32 cellular contexts compared by ENCODE assay signal in genomic region chr6:36430351-36430750, GRCh38. TPM values are rescaled to one million over a fixed set of nuclear protein-coding genes. Genes with fewer than 3 reads are reported as not detected.
DNase-seq lines count a peak whose midpoint lies in the region; ATAC-seq and TF ChIP-seq lines count a peak whose summit lies in the region.
"Had no signal": no experiment of that assay in that cellular context is flagged by ENCODE, and none has a peak within 500 bp of the region (broad histone marks: within the 10 kb centered on the region; RNA-seq: fewer than 3 reads in every experiment).

No MANE protein-coding gene starts in this region.

- H4K91ac ChIP-seq in trophoblast cell (ENCODE audit: low read depth, low read length): no peak overlapping the region

- no peak overlapping the region for H2AK5ac ChIP-seq in trophoblast cell (ENCODE audit: low read length)

- H3K18ac ChIP-seq in trophoblast cell (ENCODE audit: low read length): no peak overlapping the region

- H3K14ac ChIP-seq in trophoblast cell (ENCODE audit: low read length): no peak overlapping the region

- H3K9ac ChIP-seq in trophoblast cell (ENCODE audit: low read length): no peak overlapping the region

- no peaks in the 10 kb centered on the region for H3K79me2 ChIP-seq in trophoblast cell (ENCODE audit: control insufficient read depth, insufficient read depth, low read length, poor library complexity)

- no peak overlapping the region for H2BK12ac ChIP-seq in trophoblast cell (ENCODE audit: low read length)

- no peak overlapping the region for H4K12ac ChIP-seq in trophoblast cell (ENCODE audit: low read depth, low read length)

- 100% methylated on average over 1 of the region's 2 CpGs for WGBS in trophoblast cell (ENCODE audit: extremely low coverage, insufficient coverage, insufficient read length)
- 81 to 86% methylated on average over 2 of the region's 2 CpGs for WGBS in upper lobe of left lung, 2 donors

- no peaks in the 10 kb centered on the region for H3K9me3 ChIP-seq in trophoblast cell (ENCODE audit: insufficient read depth, low read depth, low read length)
- H3K9me3 ChIP-seq in upper lobe of left lung: no peaks in the 10 kb centered on the region
- H3K9me3 ChIP-seq: heart left ventricle, sigmoid colon, tibial nerve had no signal

- no peak overlapping the region for H3K23ac ChIP-seq in trophoblast cell (ENCODE audit: low read length)

- no peak for ATAC-seq in upper lobe of left lung (ENCODE audit: low FRiP score in 2 of 2)
- ATAC-seq: foreskin keratinocyte; GM23338; heart left ventricle; naive thymus-derived CD8-positive, alpha-beta T cell; Panc1 had no signal

- no peak overlapping the region for H2BK5ac ChIP-seq in trophoblast cell (ENCODE audit: low read depth, low read length, poor library complexity)

- H2AFZ ChIP-seq in trophoblast cell (ENCODE audit: insufficient read depth, low read length, poor library complexity): no peak overlapping the region
- H2AFZ ChIP-seq: GM23338 had no signal

- H3K4ac ChIP-seq in trophoblast cell (ENCODE audit: low read depth, low read length): no peak overlapping the region

- no peak overlapping the region for H3K4me3 ChIP-seq in fibroblast of the aortic adventitia (ENCODE audit: low read depth, low read length)
- H3K4me3 ChIP-seq in trophoblast cell (ENCODE audit: low read depth, low read length): no peak overlapping the region
- no peak overlapping the region for H3K4me3 ChIP-seq in upper lobe of left lung
- H3K4me3 ChIP-seq: GM23338, heart left ventricle, sigmoid colon, tibial nerve had no signal

- H3K27ac ChIP-seq in trophoblast cell (ENCODE audit: low read depth, low read length): peak overlapping the region; percentile 27
- H3K27ac ChIP-seq in upper lobe of left lung: no peak overlapping the region
- H3K27ac ChIP-seq: C4-2B, foreskin keratinocyte, heart left ventricle, sigmoid colon, tibial nerve had no signal

- no peak overlapping the region for H2BK120ac ChIP-seq in trophoblast cell (ENCODE audit: insufficient read depth, low read length, poor library complexity)

- no peaks in the 10 kb centered on the region for H3K27me3 ChIP-seq in trophoblast cell (ENCODE audit: insufficient read depth, low read length)
- H3K27me3 ChIP-seq in upper lobe of left lung: no peaks in the 10 kb centered on the region
- H3K27me3 ChIP-seq: foreskin keratinocyte, heart left ventricle, sigmoid colon, tibial nerve had no signal

- peaks cover 14% of the 10 kb centered on the region for H3K79me1 ChIP-seq in trophoblast cell (ENCODE audit: low read length)

- in situ Hi-C loops in ACHN (cut with HindIII; ENCODE audit: low pct_ligation_motif_present, low pct_unique_long_range_greater_than_20kb, low sequenced_read_pairs): no loop called here

- TF ChIP-seq CTCF in fibroblast of the aortic adventitia (IDR thresholded peaks at IDR 0.05; ENCODE audit: insufficient read depth, low read length): no peak
- TF ChIP-seq CTCF in upper lobe of left lung (IDR thresholded peaks at IDR 0.05): no peak

- no peak overlapping the region for H4K8ac ChIP-seq in trophoblast cell (ENCODE audit: low read depth, low read length)

- no peak for TF ChIP-seq EP300 in upper lobe of left lung (IDR thresholded peaks at IDR 0.05)

- H3K4me2 ChIP-seq in trophoblast cell (ENCODE audit: low read length): no peak overlapping the region
- H3K4me2 ChIP-seq: GM23338 had no signal

- peaks cover 7 to 18% of the 10 kb centered on the region in 2 experiments for H3K4me1 ChIP-seq in trophoblast cell (ENCODE audit: control insufficient read depth in 1 of 2, insufficient read depth in 2 of 2, low read length in 2 of 2)
- no peaks in the 10 kb centered on the region for H3K4me1 ChIP-seq in upper lobe of left lung
- H3K4me1 ChIP-seq: heart left ventricle, tibial nerve had no signal

- no peak for TF ChIP-seq POLR2A in upper lobe of left lung (IDR thresholded peaks at IDR 0.05)

- DNase-seq in EL (peak; percentile 83), NCI-H226 (peak; percentile 87), fibroblast of the aortic adventitia (ENCODE audit: low read depth) (peak; percentile 76), trophoblast cell (peak; percentile 71 to 84), NCI-H187 (lab: John Stamatoyannopoulos, UW) (no peak), ACHN (no peak), upper lobe of left lung (no peak)
- DNase-seq: activated CD4-positive, alpha-beta T cell treated with anti-CD3 and anti-CD28 coated beads, Interleukin-2, amount 10 ng/mL, durations not matched to agents 24 days and 14 days; activated CD8-positive, alpha-beta memory T cell treated with anti-CD3 and anti-CD28 coated beads for 24 hours; activated T-cell treated with anti-CD3 and anti-CD28 coated beads for 4 hours; anterior cingulate cortex; caudate nucleus; COR-L47; DMS79 treated with DMSO at 0.1 percent for 48 hours; foreskin keratinocyte; heart left ventricle; midbrain; naive thymus-derived CD8-positive, alpha-beta T cell; NCI-H1417; NCI-H2029 treated with DMSO at 0.1 percent for 48 hours; NCI-H526 treated with DMSO at 0.1 percent for 48 hours; occipital lobe; SHP77; sigmoid colon; stimulated activated CD4-positive, alpha-beta T cell treated with anti-CD3 and anti-CD28 coated beads, Interleukin-4, amount 100 ng/mL, for 24 hours had no signal

- H3K36me3 ChIP-seq in trophoblast cell (ENCODE audit: control insufficient read depth in 1 of 2, insufficient read depth in 2 of 2, low read length in 2 of 2) (no peaks in the 10 kb centered on the region), upper lobe of left lung (no peaks in the 10 kb centered on the region)
- H3K36me3 ChIP-seq: heart left ventricle, sigmoid colon, tibial nerve had no signal

RNA-seq across cellular contexts. Expression of gene PXT1, which starts 12.3 kb away (rescaled TPM):
- not detected in 2 replicates for total RNA-seq in fibroblast of the aortic adventitia (ENCODE audit: low replicate concordance)
- polyA plus RNA-seq in trophoblast cell (2013): 0.04 and 0.08 TPM in 2 replicates
- total RNA-seq in upper lobe of left lung: under 1 TPM in 2 of 6 donors, not detected in 4; 0.09 to 0.15 TPM
- total RNA-seq: foreskin keratinocyte, kidney epithelial cell, liver, occipital lobe, sigmoid colon, tibial nerve had no signal
- polyA plus RNA-seq: esophagus; foreskin keratinocyte; GM23338; liver; naive thymus-derived CD8-positive, alpha-beta T cell; sigmoid colon had no signal

RNA-seq across cellular contexts. Expression of gene KCTD20, which starts 12.4 kb away (rescaled TPM):
- total RNA-seq in fibroblast of the aortic adventitia (ENCODE audit: low replicate concordance) (48.6 and 57.6 TPM in 2 replicates), upper lobe of left lung (10 to 100 TPM; 30.4 to 41.7 (median 36.7) TPM)
- 36.2 and 36.4 TPM in 2 replicates for polyA plus RNA-seq in trophoblast cell (2013)

RNA-seq across cellular contexts. Expression of gene ETV7, which starts 42.9 kb away (rescaled TPM):
- total RNA-seq in fibroblast of the aortic adventitia (ENCODE audit: low replicate concordance) (0.09 TPM in 1 of 2 replicates, not detected in the other), upper lobe of left lung (10 to 100 TPM in 1 of 6 donors, 1 to 10 TPM in 5; 2.0 to 10.5 (median 4.2) TPM)
- 0.15 and 0.21 TPM in 2 replicates for polyA plus RNA-seq in trophoblast cell (2013)
- total RNA-seq: naive thymus-derived CD8-positive, alpha-beta T cell; occipital lobe had no signal

Comparison
In these comparisons a context has a peak if more than half of its experiments do, and no peak if none do; other contexts are left out.
1. DNase-seq: peak in EL (single experiment), NCI-H226 (single experiment), fibroblast of the aortic adventitia (single experiment) and trophoblast cell (2 of 2); none in NCI-H187 (0 of 2), ACHN (single experiment) and upper lobe of left lung (0 of 2).